Comparison of ENCODE assay signal across 2 cellular contexts in the genomic region with DNA sequence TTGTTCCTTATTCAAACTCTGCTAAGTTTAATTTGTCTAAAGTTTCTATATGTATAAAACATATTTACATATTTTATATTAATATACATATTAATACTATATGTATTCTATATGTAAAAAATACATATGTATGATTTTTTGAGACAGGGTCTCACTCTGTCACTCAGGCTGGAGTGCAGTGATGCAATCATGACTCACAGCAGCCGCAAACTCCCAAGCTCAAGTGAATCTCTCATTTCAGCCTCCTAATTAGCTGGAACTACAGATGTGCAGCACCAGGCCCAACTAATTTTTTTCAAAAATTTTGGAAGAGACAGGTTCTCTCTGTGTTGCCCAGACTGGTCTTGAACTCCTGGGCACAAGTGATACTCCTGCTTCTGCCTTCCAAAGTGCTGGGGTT.
TF ChIP-seq lines count a peak whose summit lies in the region.

No MANE protein-coding gene starts in this region.

TF ChIP-seq in IMR-90, 13 proteins besides CTCF, POLR2A, EP300 and RAD21:
- TF ChIP-seq ELK1 (IDR thresholded peaks at IDR 0.05; ENCODE audit: borderline replicate concordance, low read depth, low read length) (no peak), SMC3 (IDR thresholded peaks at IDR 0.05; ENCODE audit: low read depth, low read length) (no peak), CEBPB (IDR thresholded peaks at IDR 0.05; ENCODE audit: low read depth, low read length) (0 out of 2 replicates have a peak, but pooled peaks have one; percentile 11)

TF ChIP-seq in K562, 482 proteins besides CTCF, POLR2A, EP300 and RAD21:
- TF ChIP-seq FOSL1 (tag; conservative IDR thresholded peaks at IDR 0.05) (peak; percentile 71), BDP1 (IDR thresholded peaks at IDR 0.05; ENCODE audit: insufficient read depth, insufficient read length) (no peak), CSDE1 (IDR thresholded peaks at IDR 0.05) (no peak), JUNB (CRISPR knock-in tag; conservative IDR thresholded peaks at IDR 0.05) (no peak), JUND (IDR thresholded peaks at IDR 0.05; ENCODE audit: borderline replicate concordance, low read depth, low read length) (0 out of 2 replicates have a peak, but pooled peaks have one; percentile 31), JUND (tag; IDR thresholded peaks at IDR 0.05; ENCODE audit: borderline replicate concordance, low read depth, low read length) (no peak), MCM7 (IDR thresholded peaks at IDR 0.05) (no peak), KLF13 (tag; IDR thresholded peaks at IDR 0.05; ENCODE audit: borderline replicate concordance, low read depth) (no peak), BHLHE40 (IDR thresholded peaks at IDR 0.05; ENCODE audit: low read length) (no peak), SREBF1 (IDR thresholded peaks at IDR 0.05; ENCODE audit: borderline replicate concordance, low read depth, low read length) (no peak), ATF3 (IDR thresholded peaks at IDR 0.05) (peak; percentile 70), ATF3 (CRISPR knock-in tag; conservative IDR thresholded peaks at IDR 0.05) (no peak), MEF2D (tag; conservative IDR thresholded peaks at IDR 0.05; ENCODE audit: low read depth) (no peak), CEBPG (CRISPR knock-in tag; IDR thresholded peaks at IDR 0.05) (peak; percentile 80), CEBPG (tag; conservative IDR thresholded peaks at IDR 0.05 in 1 of 2, IDR thresholded peaks at IDR 0.05 in 1 of 2) (peak; percentile 69 to 87), ZNF639 (CRISPR knock-in tag; conservative IDR thresholded peaks at IDR 0.05 in 1 of 2, IDR thresholded peaks at IDR 0.05 in 1 of 2) (no peak), FIP1L1 (IDR thresholded peaks at IDR 0.05; ENCODE audit: low read depth, low read length, poor library complexity, severe bottlenecking) (no peak)
- TF ChIP-seq, protein P1, sequence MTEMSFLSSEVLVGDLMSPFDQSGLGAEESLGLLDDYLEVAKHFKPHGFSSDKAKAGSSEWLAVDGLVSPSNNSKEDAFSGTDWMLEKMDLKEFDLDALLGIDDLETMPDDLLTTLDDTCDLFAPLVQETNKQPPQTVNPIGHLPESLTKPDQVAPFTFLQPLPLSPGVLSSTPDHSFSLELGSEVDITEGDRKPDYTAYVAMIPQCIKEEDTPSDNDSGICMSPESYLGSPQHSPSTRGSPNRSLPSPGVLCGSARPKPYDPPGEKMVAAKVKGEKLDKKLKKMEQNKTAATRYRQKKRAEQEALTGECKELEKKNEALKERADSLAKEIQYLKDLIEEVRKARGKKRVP (CRISPR knock-in tag; IDR thresholded peaks at IDR 0.05) = 0 out of 2 replicates have a peak, but pooled peaks have one; percentile 49
- TF ChIP-seq, protein P2, sequence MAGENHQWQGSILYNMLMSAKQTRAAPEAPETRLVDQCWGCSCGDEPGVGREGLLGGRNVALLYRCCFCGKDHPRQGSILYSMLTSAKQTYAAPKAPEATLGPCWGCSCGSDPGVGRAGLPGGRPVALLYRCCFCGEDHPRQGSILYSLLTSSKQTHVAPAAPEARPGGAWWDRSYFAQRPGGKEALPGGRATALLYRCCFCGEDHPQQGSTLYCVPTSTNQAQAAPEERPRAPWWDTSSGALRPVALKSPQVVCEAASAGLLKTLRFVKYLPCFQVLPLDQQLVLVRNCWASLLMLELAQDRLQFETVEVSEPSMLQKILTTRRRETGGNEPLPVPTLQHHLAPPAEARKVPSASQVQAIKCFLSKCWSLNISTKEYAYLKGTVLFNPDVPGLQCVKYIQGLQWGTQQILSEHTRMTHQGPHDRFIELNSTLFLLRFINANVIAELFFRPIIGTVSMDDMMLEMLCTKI (IDR thresholded peaks at IDR 0.05; ENCODE audit: partially characterized antibody) = no peak
